ENCODE assay signal across 25 cellular contexts in the genomic region with DNA sequence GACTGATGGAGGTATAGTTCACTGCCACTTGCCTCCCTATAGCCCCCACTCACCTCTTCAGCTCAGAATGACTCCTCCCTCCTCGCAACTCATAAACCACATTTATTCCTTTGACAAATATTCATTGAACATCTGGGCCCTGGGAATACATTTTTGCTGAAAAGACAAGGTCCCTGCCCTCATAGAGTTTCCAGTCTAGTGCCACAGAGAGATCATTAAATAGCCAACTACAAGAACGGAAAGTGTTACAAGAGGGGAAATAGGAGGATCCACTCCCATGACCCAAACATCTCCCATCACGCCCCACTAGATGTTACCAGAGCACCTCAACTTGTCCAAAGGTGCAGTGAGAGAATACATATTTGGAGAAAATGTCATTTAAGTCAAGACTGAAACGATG. TPM values are rescaled to one million over a fixed set of nuclear protein-coding genes. Genes with fewer than 3 reads are reported as not detected.
A peak's percentile ranks its signal among the peaks of the same experiment; 100 is the strongest.
DNase-seq lines count a peak whose midpoint lies in the region; ATAC-seq and TF ChIP-seq lines count a peak whose summit lies in the region.
"Had no signal": no experiment of that assay in that cellular context is flagged by ENCODE, and none has a peak within 500 bp of the region (broad histone marks: within the 10 kb centered on the region; RNA-seq: fewer than 3 reads in every experiment).

No MANE protein-coding gene starts in this region.

- peaks cover 4% of the 10 kb centered on the region for H3K79me1 ChIP-seq in mesenchymal stem cell (replicated peaks; ENCODE audit: low read length, poor library complexity, severe bottlenecking)

- no peaks in the 10 kb centered on the region for H3K36me3 ChIP-seq in mesenchymal stem cell (ENCODE audit: control insufficient read depth in 1 of 2, insufficient read depth in 2 of 2, low read depth in 1 of 2, low read length in 2 of 2)
- H3K36me3 ChIP-seq in thyroid gland: no peaks in the 10 kb centered on the region
- H3K36me3 ChIP-seq: cardiac muscle cell, left ventricle myocardium inferior, Peyer's patch, vagina had no signal

- peaks cover 7% of the 10 kb centered on the region for H3K36me3 Mint-ChIP-seq in activated CD8-positive, alpha-beta T cell treated with anti-CD3 and anti-CD28 coated beads for 36 hours (ENCODE audit: low read depth)
- peaks cover 9% of the 10 kb centered on the region for H3K36me3 Mint-ChIP-seq in activated CD8-positive, alpha-beta T cell treated with anti-CD3 and anti-CD28 coated beads, Interleukin-2, amount 10 ng/mL, durations not matched to agents 7 days and 5 days (ENCODE audit: low read depth)
- no peaks in the 10 kb centered on the region for H3K36me3 Mint-ChIP-seq in IgD-negative memory B cell
- peaks cover 14% of the 10 kb centered on the region for H3K36me3 Mint-ChIP-seq in dendritic cell treated with granulocyte-macrophage colony-stimulating factor and Interleukin-4, amounts not matched to agents 40 ng/mL and 50 ng/mL, for 4 days (ENCODE audit: low read depth)
- H3K36me3 Mint-ChIP-seq in neural crest cell (ENCODE audit: low read depth): peaks cover 5% of the 10 kb centered on the region

- no peak for ATAC-seq in activated CD8-positive, alpha-beta T cell treated with anti-CD3 and anti-CD28 coated beads for 36 hours
- ATAC-seq in activated CD8-positive, alpha-beta T cell treated with anti-CD3 and anti-CD28 coated beads, Interleukin-2, amount 10 ng/mL, durations not matched to agents 7 days and 5 days: no peak
- no peak for ATAC-seq in HG02884 (IDR thresholded peaks at IDR 0.05; ENCODE audit: unreplicated experiment)
- ATAC-seq: A549 had no signal

- H3K14ac ChIP-seq in mesenchymal stem cell (ENCODE audit: low read length in 2 of 2): no peak overlapping the region

- WGBS in mesenchymal stem cell: 98% methylated on average over 3 of the region's 4 CpGs
- WGBS in thyroid gland, 2 donors: 97 to 99% methylated on average over 4 of the region's 4 CpGs

- H3K4me3 ChIP-seq in mesenchymal stem cell (ENCODE audit: insufficient read depth in 1 of 2, low read depth in 1 of 2, low read length in 2 of 2): no peak overlapping the region
- H3K4me3 ChIP-seq in thyroid gland (replicated peaks in 1 of 3): no peak overlapping the region
- H3K4me3 ChIP-seq: A549, cardiac muscle cell, left ventricle myocardium inferior, Peyer's patch, vagina had no signal

- no peak overlapping the region for H2BK5ac ChIP-seq in mesenchymal stem cell (ENCODE audit: low read depth, low read length, poor library complexity, severe bottlenecking)

- no peak overlapping the region for H2BK12ac ChIP-seq in mesenchymal stem cell (ENCODE audit: low read length in 2 of 2)

- no peak for DNase-seq in activated CD8-positive, alpha-beta T cell treated with anti-CD3 and anti-CD28 coated beads for 36 hours
- DNase-seq in activated CD8-positive, alpha-beta T cell treated with anti-CD3 and anti-CD28 coated beads, Interleukin-2, amount 10 ng/mL, durations not matched to agents 7 days and 5 days: no peak
- DNase-seq in neural crest cell (ENCODE audit: low read depth, low spot score) (no peak), mesenchymal stem cell (no peak), thyroid gland (no peak)
- DNase-seq: activated CD4-positive, alpha-beta T cell treated with anti-CD3 and anti-CD28 coated beads for 4 hours; activated effector memory CD4-positive, alpha-beta T cell treated with Interleukin-2 at 50 U/mL for 16 hours; anterior cingulate cortex; cortex of kidney; DND-41; H9; Karpas-422; left ventricle myocardium inferior; NCI-H1694; NCI-H2171; NCI-H524 treated with DMSO at 0.1 percent for 48 hours; Peyer's patch; SIG-M5; SW 1271 had no signal

- intact Hi-C loops in activated CD8-positive, alpha-beta T cell treated with anti-CD3 and anti-CD28 coated beads for 36 hours (cut with micrococcal nuclease): loop anchor here (10.0 kb wide), 1 partner anchor 976 kb away; the partner anchor contains the start of gene RELL1
- intact Hi-C loops in dendritic cell treated with granulocyte-macrophage colony-stimulating factor and Interleukin-4, amounts not matched to agents 40 ng/mL and 50 ng/mL, for 4 days (cut with micrococcal nuclease): loop anchor here (5.0 kb wide), 1 partner anchor 79 kb away; no protein-coding TSS in a partner anchor
- intact Hi-C loops in thyroid gland (cut with DNase I): no loop called here

- no peak for TF ChIP-seq CTCF in activated CD8-positive, alpha-beta T cell treated with anti-CD3 and anti-CD28 coated beads for 36 hours (IDR thresholded peaks at IDR 0.05)
- TF ChIP-seq CTCF in neural crest cell (conservative IDR thresholded peaks at IDR 0.05): no peak
- TF ChIP-seq CTCF in thyroid gland (IDR thresholded peaks at IDR 0.05): no peak

- H4K91ac ChIP-seq in mesenchymal stem cell (ENCODE audit: low read length): no peak overlapping the region

- peaks cover 56% of the 10 kb centered on the region for H3K4me1 Mint-ChIP-seq in activated CD8-positive, alpha-beta T cell treated with anti-CD3 and anti-CD28 coated beads for 36 hours (ENCODE audit: low read depth)
- peaks cover 41% of the 10 kb centered on the region for H3K4me1 Mint-ChIP-seq in activated CD8-positive, alpha-beta T cell treated with anti-CD3 and anti-CD28 coated beads, Interleukin-2, amount 10 ng/mL, durations not matched to agents 7 days and 5 days (ENCODE audit: low read depth)
- H3K4me1 Mint-ChIP-seq in IgD-negative memory B cell (peaks cover 10 to 38% (median 27%) of the 10 kb centered on the region in 3 donors), neural crest cell (peaks cover 24% of the 10 kb centered on the region)
- peaks cover 36% of the 10 kb centered on the region for H3K4me1 Mint-ChIP-seq in dendritic cell treated with granulocyte-macrophage colony-stimulating factor and Interleukin-4, amounts not matched to agents 40 ng/mL and 50 ng/mL, for 4 days (ENCODE audit: low read depth)

- peak overlapping the region; percentile 1 for H3K4me3 Mint-ChIP-seq in activated CD8-positive, alpha-beta T cell treated with anti-CD3 and anti-CD28 coated beads for 36 hours
- no peak overlapping the region for H3K4me3 Mint-ChIP-seq in activated CD8-positive, alpha-beta T cell treated with anti-CD3 and anti-CD28 coated beads, Interleukin-2, amount 10 ng/mL, durations not matched to agents 7 days and 5 days
- H3K4me3 Mint-ChIP-seq in IgD-negative memory B cell (peak overlapping the region in 2 of 4 donors; percentile 14 to 82), neural crest cell (peak overlapping the region; percentile 70)
- no peak overlapping the region for H3K4me3 Mint-ChIP-seq in dendritic cell treated with granulocyte-macrophage colony-stimulating factor and Interleukin-4, amounts not matched to agents 40 ng/mL and 50 ng/mL, for 4 days
- H3K4me3 Mint-ChIP-seq: H9 had no signal

- no peak overlapping the region for H2AK5ac ChIP-seq in mesenchymal stem cell (ENCODE audit: low read length, severe bottlenecking)

- CTCF ChIA-PET in activated CD8-positive, alpha-beta T cell treated with anti-CD3 and anti-CD28 coated beads for 36 hours (lab: Charles Lee): interaction anchor here (1.0 kb wide), 1 partner anchor 481 kb away, joined by 3 read pairs; no protein-coding TSS in a partner anchor
- CTCF ChIA-PET in activated CD8-positive, alpha-beta T cell treated with anti-CD3 and anti-CD28 coated beads, Interleukin-2, amount 10 ng/mL, durations not matched to agents 7 days and 5 days (lab: Charles Lee): interaction anchor here (4.1 kb wide), 1 partner anchor 341 kb away, joined by 21 read pairs; no protein-coding TSS in a partner anchor

- H3K4me2 ChIP-seq in mesenchymal stem cell (ENCODE audit: low read length, poor library complexity, severe bottlenecking): no peak overlapping the region
- H3K4me2 ChIP-seq: A549 had no signal

- H3K9ac ChIP-seq in mesenchymal stem cell (ENCODE audit: low read length): no peak overlapping the region

- H3K27ac Mint-ChIP-seq in activated CD8-positive, alpha-beta T cell treated with anti-CD3 and anti-CD28 coated beads for 36 hours: peak overlapping the region; percentile 13
- H3K27ac Mint-ChIP-seq in activated CD8-positive, alpha-beta T cell treated with anti-CD3 and anti-CD28 coated beads, Interleukin-2, amount 10 ng/mL, durations not matched to agents 7 days and 5 days: no peak overlapping the region
- H3K27ac Mint-ChIP-seq in IgD-negative memory B cell (peak overlapping the region in 2 of 3 donors; percentile 35 to 78), neural crest cell (ENCODE audit: unreplicated experiment) (no peak overlapping the region)
- peak overlapping the region; percentile 1 for H3K27ac Mint-ChIP-seq in dendritic cell treated with granulocyte-macrophage colony-stimulating factor and Interleukin-4, amounts not matched to agents 40 ng/mL and 50 ng/mL, for 4 days
- H3K27ac Mint-ChIP-seq: H9 had no signal

- H3K4ac ChIP-seq in mesenchymal stem cell (ENCODE audit: low read depth in 1 of 2, low read length in 2 of 2): no peak overlapping the region

- no peaks in the 10 kb centered on the region for H3K9me3 ChIP-seq in mesenchymal stem cell (ENCODE audit: control insufficient read depth, low read length)
- no peaks in the 10 kb centered on the region for H3K9me3 ChIP-seq in thyroid gland
- H3K9me3 ChIP-seq: A549, left ventricle myocardium inferior, Peyer's patch, vagina had no signal

- H2AFZ ChIP-seq in mesenchymal stem cell (ENCODE audit: low read depth, low read length): no peak overlapping the region

- H3K4me1 ChIP-seq in mesenchymal stem cell (ENCODE audit: control insufficient read depth, insufficient read depth, low read depth, low read length) (peaks cover 4% of the 10 kb centered on the region), thyroid gland (peaks cover 2 to 12% of the 10 kb centered on the region in 2 donors)
- H3K4me1 ChIP-seq: Peyer's patch had no signal

- no peaks in the 10 kb centered on the region for H3K27me3 Mint-ChIP-seq in activated CD8-positive, alpha-beta T cell treated with anti-CD3 and anti-CD28 coated beads for 36 hours
- peaks cover 5% of the 10 kb centered on the region for H3K27me3 Mint-ChIP-seq in activated CD8-positive, alpha-beta T cell treated with anti-CD3 and anti-CD28 coated beads, Interleukin-2, amount 10 ng/mL, durations not matched to agents 7 days and 5 days (ENCODE audit: low read depth)
- H3K27me3 Mint-ChIP-seq in IgD-negative memory B cell (peaks cover 2% of the 10 kb centered on the region), neural crest cell (ENCODE audit: low read depth) (no peaks in the 10 kb centered on the region)
- H3K27me3 Mint-ChIP-seq in dendritic cell treated with granulocyte-macrophage colony-stimulating factor and Interleukin-4, amounts not matched to agents 40 ng/mL and 50 ng/mL, for 4 days: peaks cover 2% of the 10 kb centered on the region

- H4K8ac ChIP-seq in mesenchymal stem cell (ENCODE audit: low read length): no peak overlapping the region

- TF ChIP-seq POLR2A in thyroid gland (IDR thresholded peaks at IDR 0.05): no peak

- POLR2A ChIA-PET in activated CD8-positive, alpha-beta T cell treated with anti-CD3 and anti-CD28 coated beads for 36 hours (lab: Charles Lee): no interaction called here
- POLR2A ChIA-PET in activated CD8-positive, alpha-beta T cell treated with anti-CD3 and anti-CD28 coated beads, Interleukin-2, amount 10 ng/mL, durations not matched to agents 7 days and 5 days (lab: Charles Lee): no interaction called here

- H3K18ac ChIP-seq in mesenchymal stem cell (ENCODE audit: low read depth in 1 of 2, low read length in 2 of 2): no peak overlapping the region

- peaks cover 8% of the 10 kb centered on the region for H3K9me3 Mint-ChIP-seq in activated CD8-positive, alpha-beta T cell treated with anti-CD3 and anti-CD28 coated beads for 36 hours
- peaks cover 8% of the 10 kb centered on the region for H3K9me3 Mint-ChIP-seq in activated CD8-positive, alpha-beta T cell treated with anti-CD3 and anti-CD28 coated beads, Interleukin-2, amount 10 ng/mL, durations not matched to agents 7 days and 5 days (ENCODE audit: insufficient read depth)
- no peaks in the 10 kb centered on the region for H3K9me3 Mint-ChIP-seq in IgD-negative memory B cell
- peaks cover 8% of the 10 kb centered on the region for H3K9me3 Mint-ChIP-seq in dendritic cell treated with granulocyte-macrophage colony-stimulating factor and Interleukin-4, amounts not matched to agents 40 ng/mL and 50 ng/mL, for 4 days
- H3K9me3 Mint-ChIP-seq in neural crest cell: no peaks in the 10 kb centered on the region

- H2BK120ac ChIP-seq in mesenchymal stem cell (ENCODE audit: low read depth, low read length): no peak overlapping the region

- no peak overlapping the region for H2BK15ac ChIP-seq in mesenchymal stem cell (ENCODE audit: low read depth, poor library complexity, severe bottlenecking)

- H3K27ac ChIP-seq in mesenchymal stem cell (ENCODE audit: low read length, poor library complexity, severe bottlenecking): no peak overlapping the region
- no peak overlapping the region for H3K27ac ChIP-seq in thyroid gland
- H3K27ac ChIP-seq: A549, cardiac muscle cell, left ventricle myocardium inferior, vagina had no signal

- H3K27me3 ChIP-seq in mesenchymal stem cell (ENCODE audit: control insufficient read depth in 1 of 2, insufficient read depth in 1 of 2, low read length in 2 of 2) (no peaks in the 10 kb centered on the region), thyroid gland (no peaks in the 10 kb centered on the region)
- H3K27me3 ChIP-seq: cardiac muscle cell, Peyer's patch, vagina had no signal

- no peak overlapping the region for H3K23ac ChIP-seq in mesenchymal stem cell (ENCODE audit: low read length in 2 of 2)

RNA-seq across cellular contexts. Expression of gene KLF3, which starts 3.2 kb away (rescaled TPM):
- total RNA-seq in activated CD8-positive, alpha-beta T cell treated with anti-CD3 and anti-CD28 coated beads for 36 hours: 1 to 10 TPM; 5.5 to 6.0 TPM
- 1 to 10 TPM; 8.1 to 8.3 TPM for total RNA-seq in activated CD8-positive, alpha-beta T cell treated with anti-CD3 and anti-CD28 coated beads, Interleukin-2, amount 10 ng/mL, durations not matched to agents 7 days and 5 days
- 25.1 TPM for polyA plus RNA-seq in IgD-negative memory B cell
- total RNA-seq in neural crest cell: 38.2 and 38.4 TPM in 2 replicates
- polyA plus RNA-seq in mesenchymal stem cell (2013, experiment 1 of 2): 35.1 TPM
- 35.0 TPM for polyA plus RNA-seq in mesenchymal stem cell (2013, experiment 2 of 2)
- 10 to 100 TPM; 60.4 to 71.2 (median 64.8) TPM for total RNA-seq in thyroid gland

Comparison
In these comparisons a context has a peak if more than half of its experiments do, and no peak if none do; other contexts are left out.
1. H3K27ac Mint-ChIP-seq: peak in activated CD8-positive, alpha-beta T cell treated with anti-CD3 and anti-CD28 coated beads for 36 hours (single experiment), IgD-negative memory B cell (2 of 3) and dendritic cell treated with granulocyte-macrophage colony-stimulating factor and Interleukin-4, amounts not matched to agents 40 ng/mL and 50 ng/mL, for 4 days (single experiment); none in activated CD8-positive, alpha-beta T cell treated with anti-CD3 and anti-CD28 coated beads, Interleukin-2, amount 10 ng/mL, durations not matched to agents 7 days and 5 days (single experiment) and neural crest cell (single experiment).
2. H3K4me3 Mint-ChIP-seq: peak in activated CD8-positive, alpha-beta T cell treated with anti-CD3 and anti-CD28 coated beads for 36 hours (single experiment) and neural crest cell (single experiment); none in activated CD8-positive, alpha-beta T cell treated with anti-CD3 and anti-CD28 coated beads, Interleukin-2, amount 10 ng/mL, durations not matched to agents 7 days and 5 days (single experiment) and dendritic cell treated with granulocyte-macrophage colony-stimulating factor and Interleukin-4, amounts not matched to agents 40 ng/mL and 50 ng/mL, for 4 days (single experiment).